8 cellular contexts compared by ENCODE assay signal in genomic region chr19:11578342-11579142, GRCh38. TPM values are rescaled to one million over a fixed set of nuclear protein-coding genes. Genes with fewer than 3 reads are reported as not detected.
DNase-seq lines count a peak whose midpoint lies in the region; ATAC-seq and TF ChIP-seq lines count a peak whose summit lies in the region.

No MANE protein-coding gene starts in this region.

- H3K36me3 Mint-ChIP-seq in T-cell = peaks cover 6% of the 10 kb centered on the region
- H3K36me3 Mint-ChIP-seq in mesothelial cell of epicardium = no peaks in the 10 kb centered on the region

- POLR2A ChIA-PET in T-cell (lab: Charles Lee) = interaction anchor here in 1 of 2 donors (0.6 kb wide), 1 partner anchor 237 kb away, joined by 6 read pairs; no protein-coding TSS in a partner anchor

- H3K27ac Mint-ChIP-seq in T-cell (peak overlapping the region; percentile 68 to 87), mesothelial cell of epicardium (no peak overlapping the region)

- ATAC-seq in T-cell (replicated peaks in 1 of 4) (peak; percentile 58 to 74 (median 72)), upper lobe of left lung (ENCODE audit: low FRiP score in 2 of 2) (peak; percentile 47 to 64), HG03432 (IDR thresholded peaks at IDR 0.05; ENCODE audit: unreplicated experiment) (no peak)

- TF ChIP-seq POLR2A in upper lobe of left lung (IDR thresholded peaks at IDR 0.05) = peak in 1 of 4 donors; percentile 82

- H3K9me3 ChIP-seq in upper lobe of left lung = no peaks in the 10 kb centered on the region

- H3K27me3 Mint-ChIP-seq in T-cell = no peaks in the 10 kb centered on the region
- peaks cover 12% of the 10 kb centered on the region for H3K27me3 Mint-ChIP-seq in mesothelial cell of epicardium (ENCODE audit: low read depth)

- H3K9me3 Mint-ChIP-seq in T-cell = no peaks in the 10 kb centered on the region
- H3K9me3 Mint-ChIP-seq in mesothelial cell of epicardium = no peaks in the 10 kb centered on the region

- DNase-seq in GM06990 (ENCODE audit: extremely low read depth, insufficient read length) (peak; percentile 78), T-cell (peak in 20 of 34 experiments; percentile 6 to 43 (median 22)), coronary artery (ENCODE audit: low spot score) (no peak), mesothelial cell of epicardium (ENCODE audit: low spot score in 2 of 2, unreplicated experiment in 2 of 2) (no peak), upper lobe of left lung (peak; percentile 86 to 89), cortex of kidney (lab: John Stamatoyannopoulos, UW) (no peak), NCI-H82 treated with DMSO at 0.1 percent for 48 hours (lab: John Stamatoyannopoulos, UW; ENCODE audit: unreplicated experiment) (no peak)

- H3K4me1 ChIP-seq in upper lobe of left lung = peaks cover 37 to 46% (median 39%) of the 10 kb centered on the region in 4 donors

- H3K4me3 ChIP-seq in GM06990 (replicated peaks; ENCODE audit: low read depth, low read length) = peak overlapping the region; percentile 65
- peak overlapping the region; percentile 64 for H3K4me3 ChIP-seq in coronary artery
- peak overlapping the region; percentile 35 to 61 (median 54) for H3K4me3 ChIP-seq in upper lobe of left lung

- WGBS in upper lobe of left lung, 2 donors = 0 to 13% methylated on average over 1 to 51 of the region's 58 CpGs

- CTCF ChIA-PET in T-cell (lab: Charles Lee) = interaction anchor here in 1 of 2 donors (0.7 to 0.8 kb wide), 2 partner anchors 18 to 121 kb away, joined by 3 to 4 read pairs; no protein-coding TSS in a partner anchor

- peaks cover 22 to 31% (median 25%) of the 10 kb centered on the region in 3 donors for H3K4me1 Mint-ChIP-seq in T-cell
- peaks cover 3% of the 10 kb centered on the region for H3K4me1 Mint-ChIP-seq in mesothelial cell of epicardium

- H3K36me3 ChIP-seq in GM06990 (ENCODE audit: control insufficient read depth, insufficient read depth, low read length) (no peaks in the 10 kb centered on the region), upper lobe of left lung (peaks cover 0 to 4% (median under 1%) of the 10 kb centered on the region in 4 donors)

- no peaks in the 10 kb centered on the region for H3K27me3 ChIP-seq in GM06990 (replicated peaks; ENCODE audit: control insufficient read depth, insufficient read depth, low read length)
- H3K27me3 ChIP-seq in upper lobe of left lung = peaks cover 0 to 4% (median 0%) of the 10 kb centered on the region in 4 donors

- peak overlapping the region in 1 of 2 donors; percentile 26 for H3K27ac ChIP-seq in coronary artery
- H3K27ac ChIP-seq in upper lobe of left lung = peak overlapping the region; percentile 13 to 91 (median 70)

- TF ChIP-seq CTCF in GM06990 (IDR thresholded peaks at IDR 0.05; ENCODE audit: insufficient read depth, low read length, poor library complexity, severe bottlenecking) = no peak
- TF ChIP-seq CTCF in coronary artery (IDR thresholded peaks at IDR 0.05) = no peak
- no peak for TF ChIP-seq CTCF in mesothelial cell of epicardium (IDR thresholded peaks at IDR 0.05; ENCODE audit: unreplicated experiment)
- no peak for TF ChIP-seq CTCF in upper lobe of left lung (IDR thresholded peaks at IDR 0.05)

- H3K4me3 Mint-ChIP-seq in T-cell (peak overlapping the region; percentile 68 to 80 (median 75)), mesothelial cell of epicardium (peak overlapping the region; percentile 41)

- peak in 2 of 4 donors; percentile 22 to 60 for TF ChIP-seq EP300 in upper lobe of left lung (IDR thresholded peaks at IDR 0.05)

RNA-seq across cellular contexts. Expression of gene ACP5, which starts 1.1 kb away (rescaled TPM):
- 10 to 100 TPM; 16.2 to 29.8 (median 18.6) TPM for total RNA-seq in T-cell
- total RNA-seq in mesothelial cell of epicardium = 3.9 to 4.2 TPM (median 3.9 TPM) in 3 replicates
- total RNA-seq in upper lobe of left lung = 100 to 1,000 TPM; 169 to 650 (median 349) TPM

RNA-seq across cellular contexts. Expression of gene ZNF627, which starts 18.7 kb away (rescaled TPM):
- total RNA-seq in T-cell = 10 to 100 TPM in 3 of 5 donors, 1 to 10 TPM in 2; 5.6 to 11.9 (median 10.6) TPM
- 28.6 to 29.9 TPM (median 29.8 TPM) in 3 replicates for total RNA-seq in mesothelial cell of epicardium
- total RNA-seq in upper lobe of left lung = 10 to 100 TPM in 3 of 6 donors, 1 to 10 TPM in 3; 3.9 to 14.8 (median 10.2) TPM

RNA-seq across cellular contexts. Expression of gene ELOF1, which starts 19.5 kb away (rescaled TPM):
- 10 to 100 TPM; 38.3 to 48.2 (median 46.6) TPM for total RNA-seq in T-cell
- 41.3 to 47.1 TPM (median 46.0 TPM) in 3 replicates for total RNA-seq in mesothelial cell of epicardium
- total RNA-seq in upper lobe of left lung = 10 to 100 TPM; 21.0 to 58.3 (median 42.9) TPM

RNA-seq across cellular contexts. Expression of gene CNN1, which starts 39.9 kb away (rescaled TPM):
- total RNA-seq in T-cell = under 1 TPM in 3 of 5 donors, not detected in 2; 0.26 to 0.96 (median 0.51) TPM
- 27.7 to 30.1 TPM (median 29.6 TPM) in 3 replicates for total RNA-seq in mesothelial cell of epicardium
- 10 to 100 TPM in 5 of 6 donors, 1 to 10 TPM in 1; 3.1 to 47.9 (median 20.7) TPM for total RNA-seq in upper lobe of left lung

RNA-seq across cellular contexts. Expression of gene ECSIT, which starts 49.6 kb away (rescaled TPM):
- total RNA-seq in T-cell (10 to 100 TPM; 28.8 to 52.0 (median 48.4) TPM), mesothelial cell of epicardium (32.1 to 34.4 TPM (median 32.2 TPM) in 3 replicates), upper lobe of left lung (10 to 100 TPM; 32.1 to 77.5 (median 48.6) TPM)

Comparison
In these comparisons a context has a peak if more than half of its experiments do, and no peak if none do; other contexts are left out.
1. DNase-seq: peak in GM06990 (single experiment), T-cell (20 of 34) and upper lobe of left lung (2 of 2); none in coronary artery (single experiment), mesothelial cell of epicardium (0 of 2), cortex of kidney (single experiment) and NCI-H82 treated with DMSO at 0.1 percent for 48 hours (single experiment).
2. RNA of gene ACP5, which starts 1.1 kb away (total RNA-seq): 169 to 650 TPM in upper lobe of left lung; 16.2 to 29.8 TPM in T-cell and 3.9 to 4.2 TPM in mesothelial cell of epicardium; every median in the first group is over 4 times any median in the second.
3. Peak in every context shown above with its lines, with median percentiles within 50 percentile points of each other: H3K4me3 ChIP-seq.